In genomic region chr21:33890187-33890586, GRCh38 we compare ENCODE assay signal across 24 cellular contexts.
"Had no signal": no experiment of that assay in that cellular context is flagged by ENCODE, and none has a peak within 500 bp of the region (broad histone marks: within the 10 kb centered on the region; RNA-seq: fewer than 3 reads in every experiment).

No MANE protein-coding gene starts in this region.

- H3K4me1 ChIP-seq: uterus had no signal

- H3K36me3 ChIP-seq: stomach, suprapubic skin, thoracic aorta, thyroid gland, tibial artery, tibial nerve, transverse colon, upper lobe of left lung, upper lobe of right lung, uterus, vagina had no signal

- H3K4me3 ChIP-seq: stomach, suprapubic skin, testis, thoracic aorta, thyroid gland, tibial artery, tibial nerve, transverse colon, upper lobe of left lung, upper lobe of right lung, uterus, vagina had no signal

- H3K9me3 ChIP-seq: stomach, suprapubic skin, testis, thoracic aorta, thyroid gland, tibial artery, tibial nerve, transverse colon, upper lobe of left lung, upper lobe of right lung, uterus, vagina had no signal

- H3K27ac ChIP-seq: stomach, suprapubic skin, thoracic aorta, thyroid gland, tibial artery, tibial nerve, transverse colon, upper lobe of left lung, upper lobe of right lung, uterus, vagina had no signal

- DNase-seq: stimulated activated CD4-positive, alpha-beta T cell treated with anti-CD3 and anti-CD28 coated beads, Interleukin-2, amount 100 ng/mL, for 48 hours; stimulated activated CD4-positive, alpha-beta T cell treated with anti-CD3 and anti-CD28 coated beads, Interleukin-4, amount 100 ng/mL, for 1 hour; stimulated activated CD4-positive, alpha-beta T cell treated with anti-CD3 and anti-CD28 coated beads, Interleukin-4, amount 100 ng/mL, for 24 hours; stimulated activated CD4-positive, alpha-beta T cell treated with anti-CD3 and anti-CD28 coated beads, Interleukin-4, amount 100 ng/mL, for 4 hours; stimulated activated CD8-positive, alpha-beta memory T cell treated with anti-CD3 and anti-CD28 coated beads, Interleukin-4, amount 100 ng/mL, for 48 hours; stimulated activated naive B cell treated with anti-CD40 and anti-IgM and Interleukin-4, amounts not matched to agents 10 μg/mL and 1 μg/mL and 100 μg/mL, for 72 hours; stimulated activated naive CD4-positive, alpha-beta T cell; stimulated activated naive CD4-positive, alpha-beta T cell treated with Interleukin-2 at 50 U/mL for 16 hours; stimulated activated naive CD8-positive, alpha-beta T cell treated with anti-CD3 and anti-CD28 coated beads, Interleukin-15, amount 100 ng/mL, for 72 hours; stimulated activated naive CD8-positive, alpha-beta T cell treated with anti-CD3 and anti-CD28 coated beads, Interleukin-15, Interleukin-2, amounts not matched to agents 100 U/mL and 50 U/mL, for 24 hours; stomach; substantia nigra; testis; thyroid gland; tibial artery; transverse colon; trophoblast cell; upper lobe of left lung; upper lobe of right lung; uterus had no signal
